Comparison of ENCODE assay signal across 1 cellular context in the genomic region with DNA sequence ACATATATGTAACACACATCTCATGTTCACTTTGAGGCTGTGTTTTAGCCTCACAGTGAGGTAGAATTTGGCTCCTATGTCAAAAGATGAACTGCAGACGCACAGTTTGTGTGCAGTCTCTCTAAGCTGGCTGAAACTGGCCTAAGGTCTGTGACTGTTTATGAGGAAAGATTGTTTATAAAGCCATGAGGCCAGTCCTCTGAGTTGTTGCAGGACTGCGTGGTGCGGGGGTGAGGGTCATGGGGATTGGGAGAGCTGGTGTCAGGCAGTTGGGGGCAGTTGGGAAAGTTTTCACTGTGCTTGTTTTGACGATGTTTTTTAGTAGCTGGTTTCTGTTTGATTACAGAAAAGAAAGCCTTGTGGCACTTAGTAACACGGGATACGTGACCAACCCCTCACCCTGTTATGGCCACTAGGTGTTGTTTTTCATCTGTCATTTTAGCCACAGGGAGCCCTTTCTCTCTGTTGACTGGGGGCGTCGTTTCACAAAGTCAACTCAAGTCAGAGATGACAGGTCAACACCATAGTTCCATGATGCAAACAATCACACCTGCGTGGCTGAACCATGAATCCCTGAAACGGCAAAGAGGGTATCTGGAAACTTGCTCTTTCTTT.
TF ChIP-seq lines count a peak whose summit lies in the region.

No MANE protein-coding gene starts in this region.

TF ChIP-seq in HepG2, 621 proteins besides CTCF, POLR2A, EP300 and RAD21 (continued from another document):
- TF ChIP-seq, protein P1, sequence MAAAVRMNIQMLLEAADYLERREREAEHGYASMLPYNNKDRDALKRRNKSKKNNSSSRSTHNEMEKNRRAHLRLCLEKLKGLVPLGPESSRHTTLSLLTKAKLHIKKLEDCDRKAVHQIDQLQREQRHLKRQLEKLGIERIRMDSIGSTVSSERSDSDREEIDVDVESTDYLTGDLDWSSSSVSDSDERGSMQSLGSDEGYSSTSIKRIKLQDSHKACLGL (CRISPR knock-in tag; IDR thresholded peaks at IDR 0.05), result no peak
- TF ChIP-seq ZFYVE20 (CRISPR knock-in tag; IDR thresholded peaks at IDR 0.05; ENCODE audit: borderline replicate concordance, low read depth) (no peak), ZNF143 (CRISPR knock-in tag; IDR thresholded peaks at IDR 0.05) (no peak), CCDC6 (CRISPR knock-in tag; IDR thresholded peaks at IDR 0.05) (no peak)
TF ChIP-seq in HepG2: peak in this region for 0.
